ENCODE assay signal across 25 cellular contexts in the genomic region with DNA sequence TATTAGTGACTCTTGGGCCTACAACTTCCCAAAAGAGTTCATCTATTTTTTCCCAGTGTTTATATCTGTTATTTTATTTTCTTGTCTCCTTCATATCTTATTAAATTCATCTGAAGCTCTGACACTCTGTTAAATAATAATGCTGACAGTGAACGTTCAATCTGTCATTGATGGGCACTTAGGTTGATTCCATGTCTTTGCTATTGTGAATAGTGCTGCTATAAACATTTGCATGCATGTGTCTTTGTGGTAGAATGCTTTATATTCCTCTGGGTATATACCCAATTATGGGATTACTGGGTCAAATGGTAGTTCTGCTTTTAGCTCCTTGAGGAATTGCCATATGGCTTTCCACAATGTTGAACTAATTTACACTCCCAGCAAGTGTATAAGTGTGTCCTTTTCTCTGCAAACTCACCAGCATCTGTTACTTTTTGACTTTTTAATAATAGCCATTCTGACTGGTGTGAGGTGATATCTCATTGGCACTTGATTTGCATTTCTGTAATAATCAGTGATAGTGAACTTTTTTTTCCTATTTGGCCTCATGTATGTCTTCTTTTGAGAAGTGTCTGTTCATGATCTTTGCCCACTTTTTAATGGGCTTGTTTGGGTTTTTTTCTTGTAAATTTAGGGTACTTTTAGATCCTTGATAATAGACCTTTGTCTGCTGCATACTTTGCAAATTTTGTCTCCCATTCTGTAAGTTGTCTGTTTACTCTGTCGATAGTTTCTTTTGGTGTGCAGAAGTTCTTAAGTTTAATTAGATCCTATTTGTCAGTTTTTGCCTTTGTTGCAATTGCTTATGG.
DNase-seq lines count a peak whose midpoint lies in the region; ATAC-seq and TF ChIP-seq lines count a peak whose summit lies in the region.
"Had no signal": no experiment of that assay in that cellular context is flagged by ENCODE, and none has a peak within 500 bp of the region (broad histone marks: within the 10 kb centered on the region; RNA-seq: fewer than 3 reads in every experiment).

No MANE protein-coding gene starts in this region.

- H3K27ac Mint-ChIP-seq in GM23338, result no peak overlapping the region
- H3K27ac Mint-ChIP-seq: B cell; CD8-positive, alpha-beta T cell; HFFc6; IgD-negative memory B cell had no signal

- H3K27me3 Mint-ChIP-seq in GM23338 (ENCODE audit: insufficient read depth, low read depth, poor library complexity), result no peaks in the 10 kb centered on the region
- H3K27me3 Mint-ChIP-seq: B cell, IgD-negative memory B cell had no signal

- H4K20me1 ChIP-seq in GM23338 (replicated peaks; ENCODE audit: insufficient read depth), result no peaks in the 10 kb centered on the region

- H3K36me3 Mint-ChIP-seq in GM23338 (ENCODE audit: low read depth), result no peaks in the 10 kb centered on the region
- H3K36me3 Mint-ChIP-seq: CD8-positive, alpha-beta T cell had no signal

- no peak for TF ChIP-seq CTCF in GM23338 (conservative IDR thresholded peaks at IDR 0.05; ENCODE audit: low read depth in 2 of 2)

- H3K4me2 ChIP-seq in GM23338, result peak overlapping the region; percentile 44
- H3K4me2 ChIP-seq: PC-9 had no signal

- H3F3A ChIP-seq in GM23338 (replicated peaks; ENCODE audit: low read depth), result no peaks in the 10 kb centered on the region

- no peaks in the 10 kb centered on the region for H3K9me3 Mint-ChIP-seq in GM23338
- H3K9me3 Mint-ChIP-seq: CD8-positive, alpha-beta T cell; HFFc6 had no signal

- peaks cover 7% of the 10 kb centered on the region; the same call in 2 of the 3 replicates for H3K4me1 Mint-ChIP-seq in GM23338
- H3K4me1 Mint-ChIP-seq: B cell, IgD-negative memory B cell had no signal

- no peak overlapping the region for H2AFZ ChIP-seq in GM23338
- H2AFZ ChIP-seq: GM23248, PC-9 had no signal

- H3K27me3 ChIP-seq in GM23338 (ENCODE audit: insufficient read depth) (no peaks in the 10 kb centered on the region), SJCRH30 (no peaks in the 10 kb centered on the region)

- ATAC-seq in GM23338, result no peak
- ATAC-seq: CD8-positive, alpha-beta T cell; Right ventricle myocardium inferior had no signal

- H3K79me2 ChIP-seq in GM23338 (replicated peaks; ENCODE audit: insufficient read depth), result no peaks in the 10 kb centered on the region

- H3K36me3 ChIP-seq in GM23338 (ENCODE audit: insufficient read depth) (no peaks in the 10 kb centered on the region), SJCRH30 (no peaks in the 10 kb centered on the region)
- H3K36me3 ChIP-seq: SJSA1 had no signal

- H3K4me3 ChIP-seq in GM23338 (no peak overlapping the region), SJCRH30 (no peak overlapping the region)
- H3K4me3 ChIP-seq: GM23248, PC-9, SJSA1 had no signal

- DNase-seq in GM23338 (ENCODE audit: low spot score) (no peak), NCI-H2171 treated with DMSO at 0.1 percent for 48 hours (lab: John Stamatoyannopoulos, UW) (peak; percentile 62), NCI-H82 (lab: John Stamatoyannopoulos, UW) (peak; percentile 79), cortex of kidney (lab: John Stamatoyannopoulos, UW) (no peak), D341Med (ENCODE audit: low spot score) (no peak), SJCRH30 (no peak)
- DNase-seq in stimulated activated CD4-positive, alpha-beta T cell treated with anti-CD3 and anti-CD28 coated beads, Interleukin-1b, Interleukin-23, amount 100 ng/mL, for 48 hours, result no peak
- DNase-seq: Caco-2; CD8-positive, alpha-beta T cell; GM23248; H9; HFFc6; NCI-H1092 treated with DMSO at 0.1 percent for 48 hours; NCI-H1436; NCI-H187; NCI-H2081 treated with DMSO at 0.1 percent for 48 hours; NCI-H446 treated with DMSO at 0.1 percent for 48 hours; NCI-H774; PC-9; T-helper 2 cell had no signal

- H3K27ac ChIP-seq in GM23338 (ENCODE audit: low read depth), result no peak overlapping the region
- no peak overlapping the region; the same call in 1 of the 2 replicates for H3K27ac ChIP-seq in SJCRH30
- H3K27ac ChIP-seq: C4-2B, GM23248, PC-9, SJSA1 had no signal

- H3K4me3 Mint-ChIP-seq in GM23338, result no peak overlapping the region
- H3K4me3 Mint-ChIP-seq: B cell; CD8-positive, alpha-beta T cell; H9; HFFc6; IgD-negative memory B cell had no signal

- H3K9me3 ChIP-seq in SJCRH30 (replicated peaks), result no peaks in the 10 kb centered on the region
- H3K9me3 ChIP-seq: Caco-2, SJSA1 had no signal

- no peaks in the 10 kb centered on the region for H3K9me2 ChIP-seq in GM23338 (ENCODE audit: insufficient read depth)

- H3K4me1 ChIP-seq in GM23338 (ENCODE audit: insufficient read depth) (peaks cover 15% of the 10 kb centered on the region; the same call in 1 of the 2 replicates), SJCRH30 (no peaks in the 10 kb centered on the region)
- H3K4me1 ChIP-seq: Caco-2, SJSA1 had no signal

TF ChIP-seq in GM23338, 12 proteins besides CTCF, POLR2A, EP300 and RAD21:
- TF ChIP-seq CREB1 (CRISPR knock-in tag; IDR thresholded peaks at IDR 0.05; ENCODE audit: low read depth), result no peak
- TF ChIP-seq ZNF331 (CRISPR knock-in tag; IDR thresholded peaks at IDR 0.05; ENCODE audit: low read depth), result no peak
- no peak for TF ChIP-seq JUNB (IDR thresholded peaks at IDR 0.05; ENCODE audit: unreplicated experiment)
- TF ChIP-seq ETS1 (IDR thresholded peaks at IDR 0.05), result no peak
- TF ChIP-seq POLR2AphosphoS5 (IDR thresholded peaks at IDR 0.05; ENCODE audit: low read depth), result no peak
- TF ChIP-seq EZH2phosphoT487 (IDR thresholded peaks at IDR 0.05; ENCODE audit: unreplicated experiment), result no peak
- no peak for TF ChIP-seq ZNF114 (CRISPR knock-in tag; IDR thresholded peaks at IDR 0.05)
- no peak for TF ChIP-seq STAT1 (IDR thresholded peaks at IDR 0.05; ENCODE audit: unreplicated experiment)
- no peak for TF ChIP-seq EZH2 (IDR thresholded peaks at IDR 0.05; ENCODE audit: low read depth, unreplicated experiment)

Comparison
In these comparisons a context has a peak if more than half of its experiments do, and no peak if none do; other contexts are left out.
1. DNase-seq: peak in NCI-H2171 treated with DMSO at 0.1 percent for 48 hours (single experiment) and NCI-H82 (single experiment); none in GM23338 (single experiment), cortex of kidney (single experiment), D341Med (single experiment), SJCRH30 (0 of 2) and stimulated activated CD4-positive, alpha-beta T cell treated with anti-CD3 and anti-CD28 coated beads, Interleukin-1b, Interleukin-23, amount 100 ng/mL, for 48 hours (single experiment).